Comparison of ENCODE assay signal across 18 cellular contexts in the genomic region with DNA sequence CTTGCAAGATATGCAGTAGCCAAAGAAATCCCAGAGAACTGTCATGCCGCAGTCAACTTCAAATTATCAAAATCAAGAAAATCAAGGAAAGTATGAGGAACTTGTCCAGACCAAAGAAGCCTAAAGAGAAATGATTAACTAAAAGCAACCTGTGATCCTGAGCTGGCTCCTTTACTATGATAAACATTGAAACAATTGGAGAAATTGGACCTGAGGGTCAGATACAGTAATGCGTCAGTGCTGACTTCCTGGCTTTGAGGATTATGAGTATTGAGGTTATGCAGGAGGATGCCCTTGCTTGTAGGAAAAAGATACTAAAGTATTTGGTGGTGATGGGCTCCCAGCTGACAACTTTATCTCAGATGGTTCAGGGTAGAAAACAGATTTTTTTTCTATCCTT.
DNase-seq lines count a peak whose midpoint lies in the region; ATAC-seq and TF ChIP-seq lines count a peak whose summit lies in the region.
"Had no signal": no experiment of that assay in that cellular context is flagged by ENCODE, and none has a peak within 500 bp of the region (broad histone marks: within the 10 kb centered on the region; RNA-seq: fewer than 3 reads in every experiment).

No MANE protein-coding gene starts in this region.

- no peak overlapping the region for H3K9ac ChIP-seq in neural progenitor cell
- H3K9ac ChIP-seq: BLaER1 treated with 17β-estradiol and CSF1 and Interleukin-3, amounts not matched to agents 10 nM and 100 nM had no signal

- intact Hi-C loops in lower leg skin (cut with DNase I; ENCODE audit: low total_unique reads) = no loop called here

- no peaks in the 10 kb centered on the region for H3K9me3 ChIP-seq in neural progenitor cell (ENCODE audit: low read depth)
- H3K9me3 ChIP-seq: BLaER1 treated with 17β-estradiol and CSF1 and Interleukin-3, amounts not matched to agents 10 nM and 100 nM had no signal

- TF ChIP-seq POLR2A in lower leg skin (IDR thresholded peaks at IDR 0.05) = no peak

- DNase-seq in Caki2 (ENCODE audit: low read depth) (peak; percentile 74), brain microvascular endothelial cell (peak; percentile 14), fibroblast of the aortic adventitia (ENCODE audit: low read depth) (peak; percentile 25), neural progenitor cell (ENCODE audit: low spot score) (no peak), NCI-H1930 (lab: John Stamatoyannopoulos, UW) (no peak), lower leg skin (ENCODE audit: low spot score in 2 of 2) (no peak)
- DNase-seq: 8988T, H7, MM.1S, NCI-H1105, NCI-H187, NCI-H2171 treated with DMSO at 0.1 percent for 48 hours, NCI-H82, SHP77 treated with DMSO at 0.1 percent for 48 hours had no signal

- no peaks in the 10 kb centered on the region for H3K4me1 ChIP-seq in neural progenitor cell
- H3K4me1 ChIP-seq: BLaER1 treated with 17β-estradiol and CSF1 and Interleukin-3, amounts not matched to agents 10 nM and 100 nM had no signal

- H4K20me1 ChIP-seq in neural progenitor cell (ENCODE audit: low read depth) = no peaks in the 10 kb centered on the region
- H4K20me1 ChIP-seq: BLaER1 treated with 17β-estradiol and CSF1 and Interleukin-3, amounts not matched to agents 10 nM and 100 nM had no signal

- no peak overlapping the region for H3K4me2 ChIP-seq in neural progenitor cell
- H3K4me2 ChIP-seq: BLaER1 treated with 17β-estradiol and CSF1 and Interleukin-3, amounts not matched to agents 10 nM and 100 nM had no signal

- ATAC-seq in GM18858 (IDR thresholded peaks at IDR 0.05; ENCODE audit: unreplicated experiment) (no peak), SK-N-SH treated with all-trans-retinoic acid at 6 μM for 48 hours (no peak)
- ATAC-seq: HepG2 had no signal

- H3K9me3 Mint-ChIP-seq in neural progenitor cell = no peaks in the 10 kb centered on the region

- no peaks in the 10 kb centered on the region for H3K27me3 Mint-ChIP-seq in neural progenitor cell (ENCODE audit: insufficient read depth, low read depth)

- H3K27ac ChIP-seq in brain microvascular endothelial cell (no peak overlapping the region), neural progenitor cell (no peak overlapping the region)
- H3K27ac ChIP-seq: BLaER1 treated with 17β-estradiol and CSF1 and Interleukin-3, amounts not matched to agents 10 nM and 100 nM had no signal

- no peaks in the 10 kb centered on the region for H3K36me3 Mint-ChIP-seq in neural progenitor cell

- H3K27me3 ChIP-seq in brain microvascular endothelial cell (replicated peaks) (no peaks in the 10 kb centered on the region), neural progenitor cell (no peaks in the 10 kb centered on the region)
- H3K27me3 ChIP-seq: BLaER1 treated with 17β-estradiol and CSF1 and Interleukin-3, amounts not matched to agents 10 nM and 100 nM had no signal

- WGBS in lower leg skin, 2 donors = 90 to 92% methylated on average over 2 of the region's 2 CpGs

- in situ Hi-C loops in Caki2 (cut with HindIII; ENCODE audit: low pct_unique_long_range_greater_than_20kb, low sequenced_read_pairs) (no loop called here), brain microvascular endothelial cell (cut with HindIII; ENCODE audit: low pct_ligation_motif_present, low sequenced_read_pairs) (no loop called here)

- TF ChIP-seq CTCF in brain microvascular endothelial cell (IDR thresholded peaks at IDR 0.05; ENCODE audit: low read depth, low read length, missing control alignments) (no peak), fibroblast of the aortic adventitia (IDR thresholded peaks at IDR 0.05; ENCODE audit: insufficient read depth, low read length) (no peak), neural progenitor cell (IDR thresholded peaks at IDR 0.05) (no peak), lower leg skin (IDR thresholded peaks at IDR 0.05) (no peak)

- H2AFZ ChIP-seq in neural progenitor cell (replicated peaks) = peak overlapping the region; percentile 5

- H3K4me3 ChIP-seq in brain microvascular endothelial cell (ENCODE audit: low read depth, low read length) = no peak overlapping the region
- H3K4me3 ChIP-seq in fibroblast of the aortic adventitia (ENCODE audit: low read depth, low read length) = no peak overlapping the region
- H3K4me3 ChIP-seq in neural progenitor cell = no peak overlapping the region
- no peak overlapping the region for H3K4me3 ChIP-seq in lower leg skin (ENCODE audit: low read depth, poor library complexity, severe bottlenecking)
- H3K4me3 ChIP-seq: BLaER1 treated with 17β-estradiol and CSF1 and Interleukin-3, amounts not matched to agents 10 nM and 100 nM had no signal

- H3K27ac Mint-ChIP-seq in neural progenitor cell = no peak overlapping the region

- H3K79me2 ChIP-seq in neural progenitor cell (ENCODE audit: low read depth) = no peaks in the 10 kb centered on the region

- no peaks in the 10 kb centered on the region for H3K4me1 Mint-ChIP-seq in neural progenitor cell

- no peaks in the 10 kb centered on the region for H3F3A ChIP-seq in neural progenitor cell (ENCODE audit: low read depth)

- H3K36me3 ChIP-seq in brain microvascular endothelial cell (replicated peaks) (no peaks in the 10 kb centered on the region), neural progenitor cell (no peaks in the 10 kb centered on the region)
- H3K36me3 ChIP-seq: BLaER1 treated with 17β-estradiol and CSF1 and Interleukin-3, amounts not matched to agents 10 nM and 100 nM had no signal

- no peak overlapping the region for H3K4me3 Mint-ChIP-seq in neural progenitor cell

TF ChIP-seq in SK-N-SH treated with all-trans-retinoic acid at 6 μM for 48 hours, 23 proteins besides CTCF, POLR2A, EP300 and RAD21:
- TF ChIP-seq, protein P1, sequence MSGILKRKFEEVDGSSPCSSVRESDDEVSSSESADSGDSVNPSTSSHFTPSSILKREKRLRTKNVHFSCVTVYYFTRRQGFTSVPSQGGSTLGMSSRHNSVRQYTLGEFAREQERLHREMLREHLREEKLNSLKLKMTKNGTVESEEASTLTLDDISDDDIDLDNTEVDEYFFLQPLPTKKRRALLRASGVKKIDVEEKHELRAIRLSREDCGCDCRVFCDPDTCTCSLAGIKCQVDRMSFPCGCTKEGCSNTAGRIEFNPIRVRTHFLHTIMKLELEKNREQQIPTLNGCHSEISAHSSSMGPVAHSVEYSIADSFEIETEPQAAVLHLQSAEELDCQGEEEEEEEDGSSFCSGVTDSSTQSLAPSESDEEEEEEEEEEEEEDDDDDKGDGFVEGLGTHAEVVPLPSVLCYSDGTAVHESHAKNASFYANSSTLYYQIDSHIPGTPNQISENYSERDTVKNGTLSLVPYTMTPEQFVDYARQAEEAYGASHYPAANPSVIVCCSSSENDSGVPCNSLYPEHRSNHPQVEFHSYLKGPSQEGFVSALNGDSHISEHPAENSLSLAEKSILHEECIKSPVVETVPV (CRISPR knock-in tag; IDR thresholded peaks at IDR 0.05) = no peak
- TF ChIP-seq ESRRG (CRISPR knock-in tag; IDR thresholded peaks at IDR 0.05) (no peak), ZNF565 (CRISPR knock-in tag; conservative IDR thresholded peaks at IDR 0.05; ENCODE audit: low read depth) (no peak), OSR1 (CRISPR knock-in tag; IDR thresholded peaks at IDR 0.05) (no peak), GLIS3 (CRISPR knock-in tag; IDR thresholded peaks at IDR 0.05) (no peak)
- TF ChIP-seq, protein P2, sequence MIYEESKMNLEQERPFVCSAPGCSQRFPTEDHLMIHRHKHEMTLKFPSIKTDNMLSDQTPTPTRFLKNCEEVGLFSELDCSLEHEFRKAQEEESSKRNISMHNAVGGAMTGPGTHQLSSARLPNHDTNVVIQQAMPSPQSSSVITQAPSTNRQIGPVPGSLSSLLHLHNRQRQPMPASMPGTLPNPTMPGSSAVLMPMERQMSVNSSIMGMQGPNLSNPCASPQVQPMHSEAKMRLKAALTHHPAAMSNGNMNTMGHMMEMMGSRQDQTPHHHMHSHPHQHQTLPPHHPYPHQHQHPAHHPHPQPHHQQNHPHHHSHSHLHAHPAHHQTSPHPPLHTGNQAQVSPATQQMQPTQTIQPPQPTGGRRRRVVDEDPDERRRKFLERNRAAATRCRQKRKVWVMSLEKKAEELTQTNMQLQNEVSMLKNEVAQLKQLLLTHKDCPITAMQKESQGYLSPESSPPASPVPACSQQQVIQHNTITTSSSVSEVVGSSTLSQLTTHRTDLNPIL (CRISPR knock-in tag; IDR thresholded peaks at IDR 0.05; ENCODE audit: low read depth) = no peak

Comparison
In these comparisons a context has a peak if more than half of its experiments do, and no peak if none do; other contexts are left out.
1. DNase-seq: peak in Caki2 (single experiment), brain microvascular endothelial cell (single experiment) and fibroblast of the aortic adventitia (single experiment); none in neural progenitor cell (single experiment), NCI-H1930 (0 of 2) and lower leg skin (0 of 2).